Comparison of ENCODE assay signal across 11 cellular contexts in genomic region chr9:110157812-110158629, GRCh38. TPM values are rescaled to one million over a fixed set of nuclear protein-coding genes. Genes with fewer than 3 reads are reported as not detected.
DNase-seq lines count a peak whose midpoint lies in the region; ATAC-seq and TF ChIP-seq lines count a peak whose summit lies in the region.
"Had no signal": no experiment of that assay in that cellular context is flagged by ENCODE, and none has a peak within 500 bp of the region (broad histone marks: within the 10 kb centered on the region; RNA-seq: fewer than 3 reads in every experiment).

No MANE protein-coding gene starts in this region.

- H3K4me1 ChIP-seq in IMR-90 (ENCODE audit: control insufficient read depth, insufficient read depth, low read length), result peaks cover 17% of the 10 kb centered on the region

- dilution Hi-C loops in IMR-90 (cut with HindIII; ENCODE audit: low sequenced_read_pairs, unreplicated experiment), result loop anchor here (25.0 kb wide), 1 partner anchor 96 kb away; no protein-coding TSS in a partner anchor

- no TSS peak for BruUV-seq in IMR-90 (replicated peaks; lab: Mats Ljungman, UMichigan)

- no peak overlapping the region for H4K8ac ChIP-seq in IMR-90 (ENCODE audit: low read depth in 2 of 2, low read length in 2 of 2)

- H3K9me3 ChIP-seq in IMR-90 (ENCODE audit: control insufficient read depth, insufficient read depth, low read length), result no peaks in the 10 kb centered on the region

- TF ChIP-seq CTCF in IMR-90 (conservative IDR thresholded peaks at IDR 0.05; ENCODE audit: low read depth, low read length) (no peak), mesothelial cell of epicardium (IDR thresholded peaks at IDR 0.05; ENCODE audit: unreplicated experiment) (no peak)
- TF ChIP-seq CTCF in activated CD8-positive, alpha-beta T cell treated with anti-CD3 and anti-CD28 coated beads for 36 hours (IDR thresholded peaks at IDR 0.05), result no peak

- CTCF ChIA-PET in IMR-90 (lab: Yijun Ruan, JAX), result no interaction called here
- CTCF ChIA-PET in activated CD8-positive, alpha-beta T cell treated with anti-CD3 and anti-CD28 coated beads for 36 hours (lab: Charles Lee), result interaction anchor here (2.2 to 2.8 kb wide), 2 partner anchors 26 to 254 kb away, joined by 6 to 15 read pairs; no protein-coding TSS in a partner anchor

- no peak overlapping the region for H4K5ac ChIP-seq in IMR-90 (ENCODE audit: low read depth, low read length)

- H3K4me3 Mint-ChIP-seq in activated CD8-positive, alpha-beta T cell treated with anti-CD3 and anti-CD28 coated beads for 36 hours, result no peak overlapping the region
- no peak overlapping the region for H3K4me3 Mint-ChIP-seq in mesothelial cell of epicardium
- H3K4me3 Mint-ChIP-seq: neural crest cell had no signal

- H4K91ac ChIP-seq in IMR-90 (ENCODE audit: insufficient read depth, low read depth, low read length), result no peak overlapping the region

- DNase-seq in DMS53 treated with DMSO at 0.1 percent for 48 hours (lab: John Stamatoyannopoulos, UW; ENCODE audit: unreplicated experiment), result peak; percentile 26
- DNase-seq in IMR-90, result no peak
- DNase-seq in activated CD8-positive, alpha-beta T cell treated with anti-CD3 and anti-CD28 coated beads for 36 hours, result no peak
- DNase-seq in mesothelial cell of epicardium (ENCODE audit: low spot score in 2 of 2, unreplicated experiment in 2 of 2), result no peak
- DNase-seq in T1000 (lab: John Stamatoyannopoulos, UW), result no peak
- no peak for DNase-seq in NCI-H1694 treated with DMSO at 0.1 percent for 48 hours (lab: John Stamatoyannopoulos, UW)
- DNase-seq: activated CD4-positive, CD25-positive, alpha-beta regulatory T cell treated with anti-CD3 and anti-CD28 coated beads, Interleukin-2, amount 50 U/mL, for 72 hours; stimulated activated naive CD4-positive, alpha-beta T cell treated with Interleukin-2 at 50 U/mL for 16 hours had no signal

- peaks cover 44% of the 10 kb centered on the region for H3K9me1 ChIP-seq in IMR-90 (ENCODE audit: insufficient read depth, low read length)

- H3K23ac ChIP-seq in IMR-90 (ENCODE audit: low read depth, low read length), result no peak overlapping the region

- ATAC-seq in IMR-90 (ENCODE audit: low read depth) (peak; percentile 12; the same call in 1 of the 2 replicates), GM18511 (IDR thresholded peaks at IDR 0.05; ENCODE audit: unreplicated experiment) (no peak)
- peak; percentile 24 for ATAC-seq in activated CD8-positive, alpha-beta T cell treated with anti-CD3 and anti-CD28 coated beads for 36 hours

- no peak overlapping the region for H2AK9ac ChIP-seq in IMR-90 (replicated peaks; ENCODE audit: low read depth, low read length, poor library complexity)

- no peaks in the 10 kb centered on the region for H3K27me3 Mint-ChIP-seq in activated CD8-positive, alpha-beta T cell treated with anti-CD3 and anti-CD28 coated beads for 36 hours
- H3K27me3 Mint-ChIP-seq in mesothelial cell of epicardium (ENCODE audit: low read depth), result no peaks in the 10 kb centered on the region

- H3K4ac ChIP-seq in IMR-90 (ENCODE audit: low read depth, low read length), result no peak overlapping the region

- WGBS in IMR-90 (ENCODE audit: extremely low coverage in 2 of 2, insufficient read length in 1 of 2), 2 experiments, result 57% methylated on average over 2 of the region's 9 CpGs; no CpG with 5 or more reads in 1 of the 2 experiments

- no peak overlapping the region for H3K4me2 ChIP-seq in IMR-90 (ENCODE audit: low read depth, low read length)

- no peak overlapping the region for H3K9ac ChIP-seq in IMR-90 (ENCODE audit: low read depth, low read length)

- H2BK120ac ChIP-seq in IMR-90 (ENCODE audit: low read depth, low read length), result no peak overlapping the region

- no peaks in the 10 kb centered on the region for H3K27me3 ChIP-seq in IMR-90 (ENCODE audit: control insufficient read depth, insufficient read depth, low read length)

- H3K4me1 Mint-ChIP-seq in activated CD8-positive, alpha-beta T cell treated with anti-CD3 and anti-CD28 coated beads for 36 hours (ENCODE audit: low read depth), result peaks cover 36% of the 10 kb centered on the region
- peaks cover 16% of the 10 kb centered on the region for H3K4me1 Mint-ChIP-seq in mesothelial cell of epicardium

- in situ Hi-C loops in IMR-90 (cut with MboI; ENCODE audit: low sequenced_read_pairs), result loop anchor here (25.0 kb wide), 1 partner anchor 571 kb away; no protein-coding TSS in a partner anchor

- peaks cover 96% of the 10 kb centered on the region for H4K20me1 ChIP-seq in IMR-90 (ENCODE audit: insufficient read depth, low read length)

- H3K27ac ChIP-seq in IMR-90 (ENCODE audit: insufficient read depth, low read length), result no peak overlapping the region

- no peak overlapping the region for H3K27ac Mint-ChIP-seq in activated CD8-positive, alpha-beta T cell treated with anti-CD3 and anti-CD28 coated beads for 36 hours
- peak overlapping the region; percentile 78 for H3K27ac Mint-ChIP-seq in mesothelial cell of epicardium

- H2AK5ac ChIP-seq in IMR-90 (ENCODE audit: low read depth, low read length), result no peak overlapping the region

- no peaks in the 10 kb centered on the region for H3K9me3 Mint-ChIP-seq in activated CD8-positive, alpha-beta T cell treated with anti-CD3 and anti-CD28 coated beads for 36 hours
- H3K9me3 Mint-ChIP-seq in mesothelial cell of epicardium, result no peaks in the 10 kb centered on the region
- H3K9me3 Mint-ChIP-seq: neural crest cell had no signal

- no peaks in the 10 kb centered on the region for H3K36me3 Mint-ChIP-seq in activated CD8-positive, alpha-beta T cell treated with anti-CD3 and anti-CD28 coated beads for 36 hours (ENCODE audit: low read depth)
- H3K36me3 Mint-ChIP-seq in mesothelial cell of epicardium, result no peaks in the 10 kb centered on the region

- H3K18ac ChIP-seq in IMR-90 (ENCODE audit: low read depth, low read length), result no peak overlapping the region

- H2BK5ac ChIP-seq in IMR-90 (ENCODE audit: low read depth, low read length, poor library complexity, severe bottlenecking), result no peak overlapping the region

- H3K4me3 ChIP-seq in IMR-90 (ENCODE audit: insufficient read depth, low read depth, low read length), result no peak overlapping the region

- H3K36me3 ChIP-seq in IMR-90 (ENCODE audit: control insufficient read depth, insufficient read depth, low read length), result peaks cover 45% of the 10 kb centered on the region

- no peak overlapping the region for H2BK20ac ChIP-seq in IMR-90 (ENCODE audit: low read depth, low read length)

- no peak overlapping the region for H2BK15ac ChIP-seq in IMR-90 (ENCODE audit: low read depth, low read length)

- no peak for TF ChIP-seq RAD21 in IMR-90 (IDR thresholded peaks at IDR 0.05; ENCODE audit: low read length)

- H2AFZ ChIP-seq in IMR-90 (replicated peaks; ENCODE audit: low read length, poor library complexity), result no peak overlapping the region

- H3K56ac ChIP-seq in IMR-90 (ENCODE audit: extremely low read depth, insufficient read depth, low read length), result no peak overlapping the region

- no peak for TF ChIP-seq POLR2A in IMR-90 (IDR thresholded peaks at IDR 0.05; ENCODE audit: low read depth, low read length)

- POLR2A ChIA-PET in IMR-90 (lab: Charles Lee; ENCODE audit: unreplicated experiment), result no interaction called here
- POLR2A ChIA-PET in activated CD8-positive, alpha-beta T cell treated with anti-CD3 and anti-CD28 coated beads for 36 hours (lab: Charles Lee), result interaction anchor here (0.6 to 1.0 kb wide), 2 partner anchors 10 to 49 kb away, joined by 3 to 5 read pairs; no protein-coding TSS in a partner anchor

- intact Hi-C loops in IMR-90 (cut with micrococcal nuclease), result no loop called here
- intact Hi-C loops in activated CD8-positive, alpha-beta T cell treated with anti-CD3 and anti-CD28 coated beads for 36 hours (cut with micrococcal nuclease), result no loop called here

- peaks cover 59 to 94% of the 10 kb centered on the region in 2 experiments for H3K79me1 ChIP-seq in IMR-90 (ENCODE audit: low read depth in 1 of 2, low read length in 2 of 2)

- peak overlapping the region; percentile 19; the same call in 1 of the 2 replicates for H3K14ac ChIP-seq in IMR-90 (replicated peaks; ENCODE audit: low read depth, low read length)

TF ChIP-seq in IMR-90, 13 proteins besides CTCF, POLR2A, EP300 and RAD21 (continues in another document):
- TF ChIP-seq CEBPB (IDR thresholded peaks at IDR 0.05; ENCODE audit: low read depth, low read length) (no peak), SMC3 (IDR thresholded peaks at IDR 0.05; ENCODE audit: low read depth, low read length) (no peak), MXI1 (IDR thresholded peaks at IDR 0.05; ENCODE audit: borderline replicate concordance, low read depth, low read length) (no peak), ELK1 (IDR thresholded peaks at IDR 0.05; ENCODE audit: borderline replicate concordance, low read depth, low read length) (no peak), FOS (IDR thresholded peaks at IDR 0.05; ENCODE audit: low read depth, low read length) (no peak), MAFK (IDR thresholded peaks at IDR 0.05; ENCODE audit: low read depth, low read length) (no peak), RFX5 (IDR thresholded peaks at IDR 0.05; ENCODE audit: low read depth, low read length) (no peak), MAZ (IDR thresholded peaks at IDR 0.05; ENCODE audit: borderline replicate concordance, low read depth, low read length) (no peak), BHLHE40 (IDR thresholded peaks at IDR 0.05; ENCODE audit: low read depth, low read length) (no peak), NFE2L2 (IDR thresholded peaks at IDR 0.05; ENCODE audit: low read depth, low read length) (no peak), USF2 (IDR thresholded peaks at IDR 0.05; ENCODE audit: low read depth, low read length) (no peak)

RNA-seq across cellular contexts. Expression of gene C9orf152, which starts 49.9 kb away (rescaled TPM):
- total RNA-seq in IMR-90 (2012; rRNA removed) (not detected in 2 replicates), mesothelial cell of epicardium (not detected in 3 replicates)
- not detected in 2 replicates for polyA plus RNA-seq in IMR-90 (2012; rRNA removed)
- not detected in 2 replicates for polyA plus RNA-seq in IMR-90 (2012; cell fraction: cytosol; rRNA removed)
- not detected in 2 replicates for polyA plus RNA-seq in IMR-90 (2012; cell fraction: nucleus; rRNA removed; ENCODE audit: low replicate concordance)
- total RNA-seq in activated CD8-positive, alpha-beta T cell treated with anti-CD3 and anti-CD28 coated beads for 36 hours, result not detected
- total RNA-seq: neural crest cell, RPMI7951 had no signal
